In the genomic region with DNA sequence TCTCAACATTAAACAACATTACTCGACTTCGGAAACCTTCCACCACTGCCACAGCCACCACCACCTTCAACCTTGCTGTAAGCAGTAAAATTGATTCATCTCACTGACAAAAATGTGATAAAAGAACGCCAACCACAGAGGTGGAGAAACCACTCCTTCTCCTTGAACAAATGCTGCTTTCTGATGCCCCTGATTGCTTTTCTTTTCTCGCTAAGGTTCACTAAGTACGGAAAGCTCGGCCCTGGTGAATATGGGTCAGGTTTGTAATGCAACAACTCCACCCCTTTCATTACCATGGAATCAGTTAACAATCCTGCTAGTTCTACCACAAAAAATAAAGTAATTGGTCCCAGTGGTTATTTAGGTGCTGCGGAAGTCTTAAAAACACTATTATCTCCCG, we compare ENCODE assay signal across 20 cellular contexts. TPM values are rescaled to one million over a fixed set of nuclear protein-coding genes. Genes with fewer than 3 reads are reported as not detected.
DNase-seq lines count a peak whose midpoint lies in the region; ATAC-seq, FAIRE-seq and TF ChIP-seq lines count a peak whose summit lies in the region.
"Had no signal": no experiment of that assay in that cellular context is flagged by ENCODE, and none has a peak within 500 bp of the region (broad histone marks: within the 10 kb centered on the region; RNA-seq: fewer than 3 reads in every experiment).

No MANE protein-coding gene starts in this region.

- H3K4me3 Mint-ChIP-seq in chondrocyte (ENCODE audit: unreplicated experiment) (no peak overlapping the region), type B pancreatic cell (peak overlapping the region; percentile 71)
- H3K4me3 Mint-ChIP-seq: CD8-positive, alpha-beta memory T cell had no signal

- ATAC-seq in heart right ventricle: no peak
- no peak for ATAC-seq in Right ventricle myocardium inferior
- no peak for ATAC-seq in GM21381 (IDR thresholded peaks at IDR 0.05; ENCODE audit: unreplicated experiment)
- ATAC-seq: A549, GM12878 had no signal

- H3K4me1 Mint-ChIP-seq in chondrocyte (ENCODE audit: low read depth) (peaks cover 64% of the 10 kb centered on the region), type B pancreatic cell (ENCODE audit: unreplicated experiment) (peaks cover 38% of the 10 kb centered on the region)
- H3K4me1 Mint-ChIP-seq: CD8-positive, alpha-beta memory T cell had no signal

- H3K9me2 ChIP-seq in neural cell (ENCODE audit: insufficient read depth, low read length): no peaks in the 10 kb centered on the region

- no peak for TF ChIP-seq RAD21 in neural cell (conservative IDR thresholded peaks at IDR 0.05)

- TF ChIP-seq CTCF in heart right ventricle (IDR thresholded peaks at IDR 0.05) (no peak), chondrocyte (IDR thresholded peaks at IDR 0.05) (no peak), neural cell (IDR thresholded peaks at IDR 0.05; ENCODE audit: poor library complexity, severe bottlenecking) (no peak), type B pancreatic cell (conservative IDR thresholded peaks at IDR 0.05) (no peak)

- peaks cover 0 to 63% (median 41%) of the 10 kb centered on the region in 9 donors for H3K4me1 ChIP-seq in heart right ventricle
- no peaks in the 10 kb centered on the region for H3K4me1 ChIP-seq in small intestine (ENCODE audit: control insufficient read depth in 2 of 2, insufficient read depth in 1 of 2, low read depth in 1 of 2, low read length in 1 of 2)
- H3K4me1 ChIP-seq: BLaER1 treated with 17β-estradiol and CSF1 and Interleukin-3, amounts not matched to agents 10 nM and 100 nM had no signal

- H3K36me3 ChIP-seq in heart right ventricle (peaks cover 0 to under 1% (median 0%) of the 10 kb centered on the region in 9 donors), neural cell (ENCODE audit: insufficient read depth, low read length) (peaks cover 15% of the 10 kb centered on the region), small intestine (ENCODE audit: control insufficient read depth in 2 of 2, insufficient read depth in 2 of 2, low read length in 2 of 2) (no peaks in the 10 kb centered on the region)
- H3K36me3 ChIP-seq: BLaER1 treated with 17β-estradiol and CSF1 and Interleukin-3, amounts not matched to agents 10 nM and 100 nM had no signal

- H3K9me3 Mint-ChIP-seq in chondrocyte (ENCODE audit: low read depth): peaks cover 2% of the 10 kb centered on the region
- H3K9me3 Mint-ChIP-seq in type B pancreatic cell: peaks cover 14% of the 10 kb centered on the region

- H2AFZ ChIP-seq in neural cell (ENCODE audit: low read depth, low read length): no peak overlapping the region

- H3K4me3 ChIP-seq in heart right ventricle: no peak overlapping the region
- peak overlapping the region; percentile 54 for H3K4me3 ChIP-seq in neural cell (ENCODE audit: low read length)
- no peak overlapping the region for H3K4me3 ChIP-seq in small intestine (ENCODE audit: low read depth in 1 of 2, low read length in 2 of 2)
- H3K4me3 ChIP-seq: A549; BLaER1 treated with 17β-estradiol and CSF1 and Interleukin-3, amounts not matched to agents 10 nM and 100 nM; GM12878 had no signal

- 88 to 91% methylated on average over 8 of the region's 8 CpGs for WGBS in heart right ventricle, 2 donors
- WGBS in small intestine, 3 donors: 90 to 94% (median 91%) methylated on average over 8 of the region's 8 CpGs

- no peak for DNase-seq in heart right ventricle
- DNase-seq in Right ventricle myocardium inferior (ENCODE audit: missing footprints): no peak
- DNase-seq in chondrocyte (ENCODE audit: low spot score): no peak
- no peak for DNase-seq in type B pancreatic cell (ENCODE audit: extremely low spot score, unreplicated experiment)
- no peak for DNase-seq in nucleus accumbens (lab: John Stamatoyannopoulos, UW)
- DNase-seq in small intestine: no peak
- DNase-seq: CD8-positive, alpha-beta memory T cell; GDM1; Kasumi-1; NCI-H2107; NCI-H226; NCI-H524 treated with DMSO at 0.1 percent for 48 hours; SIG-M5 had no signal

- intact Hi-C loops in heart right ventricle (cut with DNase I) (loop anchor here in 2 of 10 donors (5.0 kb wide), 2 partner anchors 37 to 47 kb away; a partner anchor contains a TSS), Right ventricle myocardium inferior (cut with DNase I) (loop anchor here (5.0 kb wide), 1 partner anchor 38 kb away; no protein-coding TSS in a partner anchor)

- no peaks in the 10 kb centered on the region for H3K27me3 ChIP-seq in heart right ventricle
- H3K27me3 ChIP-seq in neural cell (ENCODE audit: insufficient read depth, low read depth, low read length): no peaks in the 10 kb centered on the region
- no peaks in the 10 kb centered on the region for H3K27me3 ChIP-seq in small intestine (ENCODE audit: control insufficient read depth in 2 of 2, insufficient read depth in 2 of 2, low read length in 2 of 2)
- H3K27me3 ChIP-seq: BLaER1 treated with 17β-estradiol and CSF1 and Interleukin-3, amounts not matched to agents 10 nM and 100 nM had no signal

- H3K4me2 ChIP-seq in neural cell (ENCODE audit: low read length): peak overlapping the region; percentile 53
- H3K4me2 ChIP-seq: A549; BLaER1 treated with 17β-estradiol and CSF1 and Interleukin-3, amounts not matched to agents 10 nM and 100 nM had no signal

- H3K9ac ChIP-seq in neural cell (ENCODE audit: low read length): peak overlapping the region; percentile 0
- H3K9ac ChIP-seq: BLaER1 treated with 17β-estradiol and CSF1 and Interleukin-3, amounts not matched to agents 10 nM and 100 nM had no signal

- H3K36me3 Mint-ChIP-seq in chondrocyte (ENCODE audit: low read depth): peaks cover 9% of the 10 kb centered on the region
- peaks cover 50% of the 10 kb centered on the region for H3K36me3 Mint-ChIP-seq in type B pancreatic cell
- H3K36me3 Mint-ChIP-seq: CD8-positive, alpha-beta memory T cell had no signal

- H3K27ac ChIP-seq in heart right ventricle (peak overlapping the region in 8 of 10 donors; percentile 68 to 86 (median 76)), neural cell (ENCODE audit: low read length) (peak overlapping the region; percentile 4), small intestine (ENCODE audit: low read depth in 1 of 2, low read length in 1 of 2) (no peak overlapping the region)
- H3K27ac ChIP-seq: A549; BLaER1 treated with 17β-estradiol and CSF1 and Interleukin-3, amounts not matched to agents 10 nM and 100 nM had no signal

- H3K9me3 ChIP-seq in heart right ventricle (no peaks in the 10 kb centered on the region), neural cell (ENCODE audit: low read length) (no peaks in the 10 kb centered on the region), small intestine (ENCODE audit: control insufficient read depth, low read depth) (no peaks in the 10 kb centered on the region)
- H3K9me3 ChIP-seq: A549; BLaER1 treated with 17β-estradiol and CSF1 and Interleukin-3, amounts not matched to agents 10 nM and 100 nM had no signal

- no peaks in the 10 kb centered on the region for H3K27me3 Mint-ChIP-seq in chondrocyte (ENCODE audit: low read depth)
- H3K27me3 Mint-ChIP-seq in type B pancreatic cell: no peaks in the 10 kb centered on the region

- peaks cover 13% of the 10 kb centered on the region for H3F3A ChIP-seq in neural cell (ENCODE audit: insufficient read depth, low read length, poor library complexity, severe bottlenecking)

- no peak for TF ChIP-seq EP300 in neural cell (conservative IDR thresholded peaks at IDR 0.05; ENCODE audit: poor library complexity, severe bottlenecking)

- H3K27ac Mint-ChIP-seq in chondrocyte (ENCODE audit: unreplicated experiment) (peak overlapping the region; percentile 17), type B pancreatic cell (peak overlapping the region; percentile 82)
- H3K27ac Mint-ChIP-seq: CD8-positive, alpha-beta memory T cell had no signal

- FAIRE-seq in small intestine (lab: Jason Lieb, UNC): no peak
- FAIRE-seq: A549, GM12878, GM18507, H54 had no signal

- H4K20me1 ChIP-seq in neural cell (ENCODE audit: insufficient read depth): peaks cover 93% of the 10 kb centered on the region
- H4K20me1 ChIP-seq: BLaER1 treated with 17β-estradiol and CSF1 and Interleukin-3, amounts not matched to agents 10 nM and 100 nM had no signal

- peaks cover 100% of the 10 kb centered on the region for H3K79me2 ChIP-seq in neural cell (replicated peaks; ENCODE audit: insufficient read depth, low read length)

TF ChIP-seq in neural cell, 6 proteins besides CTCF, POLR2A, EP300 and RAD21:
- TF ChIP-seq SMC3 (conservative IDR thresholded peaks at IDR 0.05; ENCODE audit: poor library complexity) (no peak), POLR2AphosphoS5 (IDR thresholded peaks at IDR 0.05) (peak; percentile 4)
- TF ChIP-seq, protein P1, sequence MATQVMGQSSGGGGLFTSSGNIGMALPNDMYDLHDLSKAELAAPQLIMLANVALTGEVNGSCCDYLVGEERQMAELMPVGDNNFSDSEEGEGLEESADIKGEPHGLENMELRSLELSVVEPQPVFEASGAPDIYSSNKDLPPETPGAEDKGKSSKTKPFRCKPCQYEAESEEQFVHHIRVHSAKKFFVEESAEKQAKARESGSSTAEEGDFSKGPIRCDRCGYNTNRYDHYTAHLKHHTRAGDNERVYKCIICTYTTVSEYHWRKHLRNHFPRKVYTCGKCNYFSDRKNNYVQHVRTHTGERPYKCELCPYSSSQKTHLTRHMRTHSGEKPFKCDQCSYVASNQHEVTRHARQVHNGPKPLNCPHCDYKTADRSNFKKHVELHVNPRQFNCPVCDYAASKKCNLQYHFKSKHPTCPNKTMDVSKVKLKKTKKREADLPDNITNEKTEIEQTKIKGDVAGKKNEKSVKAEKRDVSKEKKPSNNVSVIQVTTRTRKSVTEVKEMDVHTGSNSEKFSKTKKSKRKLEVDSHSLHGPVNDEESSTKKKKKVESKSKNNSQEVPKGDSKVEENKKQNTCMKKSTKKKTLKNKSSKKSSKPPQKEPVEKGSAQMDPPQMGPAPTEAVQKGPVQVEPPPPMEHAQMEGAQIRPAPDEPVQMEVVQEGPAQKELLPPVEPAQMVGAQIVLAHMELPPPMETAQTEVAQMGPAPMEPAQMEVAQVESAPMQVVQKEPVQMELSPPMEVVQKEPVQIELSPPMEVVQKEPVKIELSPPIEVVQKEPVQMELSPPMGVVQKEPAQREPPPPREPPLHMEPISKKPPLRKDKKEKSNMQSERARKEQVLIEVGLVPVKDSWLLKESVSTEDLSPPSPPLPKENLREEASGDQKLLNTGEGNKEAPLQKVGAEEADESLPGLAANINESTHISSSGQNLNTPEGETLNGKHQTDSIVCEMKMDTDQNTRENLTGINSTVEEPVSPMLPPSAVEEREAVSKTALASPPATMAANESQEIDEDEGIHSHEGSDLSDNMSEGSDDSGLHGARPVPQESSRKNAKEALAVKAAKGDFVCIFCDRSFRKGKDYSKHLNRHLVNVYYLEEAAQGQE (IDR thresholded peaks at IDR 0.05; ENCODE audit: borderline replicate concordance): no peak

RNA-seq across cellular contexts. Expression of a gene that starts 44.9 kb away (rescaled TPM):
- 10 to 100 TPM; 34.0 to 64.5 (median 48.5) TPM for total RNA-seq in heart right ventricle
- 10 to 100 TPM; 21.1 to 50.1 TPM for polyA plus RNA-seq in heart right ventricle
- 45.4 TPM for total RNA-seq in Right ventricle myocardium inferior
- total RNA-seq in chondrocyte: 28.3 to 76.9 TPM (median 30.2 TPM) in 3 replicates
- polyA plus RNA-seq in neural cell: 825 and 939 TPM in 2 replicates
- polyA minus RNA-seq in neural cell: 1,509 and 1,681 TPM in 2 replicates
- total RNA-seq in type B pancreatic cell (ENCODE audit: low replicate concordance): 152 and 211 TPM in 2 replicates
- polyA plus RNA-seq in small intestine: 10 to 100 TPM in 2 of 3 donors, 1 to 10 TPM in 1; 8.7 to 13.2 (median 11.8) TPM
- total RNA-seq: CD8-positive, alpha-beta memory T cell had no signal
- polyA plus RNA-seq: CD8-positive, alpha-beta memory T cell had no signal

Comparison
In these comparisons a context has a peak if more than half of its experiments do, and no peak if none do; other contexts are left out.
1. H3K27ac ChIP-seq: peak in heart right ventricle (8 of 10) and neural cell (single experiment); none in small intestine (0 of 2).